In the genomic region with DNA sequence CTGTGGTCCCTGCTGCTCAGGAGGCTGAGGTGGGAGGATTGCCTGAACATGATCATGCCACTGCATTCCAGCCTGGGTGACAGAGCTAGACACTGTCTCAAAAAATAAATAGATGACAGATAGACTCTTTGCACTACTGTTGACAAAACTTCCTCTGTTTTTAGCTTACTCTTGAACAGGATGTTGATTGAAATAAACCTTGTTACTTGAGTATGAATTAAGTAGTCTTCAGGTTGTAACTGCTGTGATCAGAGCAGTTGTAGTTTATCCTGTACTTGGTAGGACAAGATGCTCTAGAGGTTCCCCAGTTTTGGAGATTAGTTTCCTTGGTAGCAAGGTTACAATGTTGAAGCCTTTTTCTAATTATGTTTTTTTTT, we compare ENCODE assay signal across 15 cellular contexts. TPM values are rescaled to one million over a fixed set of nuclear protein-coding genes. Genes with fewer than 3 reads are reported as not detected.
DNase-seq lines count a peak whose midpoint lies in the region; ATAC-seq and TF ChIP-seq lines count a peak whose summit lies in the region.
"Had no signal": no experiment of that assay in that cellular context is flagged by ENCODE, and none has a peak within 500 bp of the region (broad histone marks: within the 10 kb centered on the region; RNA-seq: fewer than 3 reads in every experiment).

No MANE protein-coding gene starts in this region.

- no peak overlapping the region for H3K27ac ChIP-seq in CD4-positive, alpha-beta memory T cell (ENCODE audit: low read depth, low read length)
- no peak overlapping the region for H3K27ac ChIP-seq in brain microvascular endothelial cell

- DNase-seq in CD4-positive, alpha-beta memory T cell = no peak
- DNase-seq in activated naive CD8-positive, alpha-beta T cell treated with anti-CD3 and anti-CD28 coated beads for 36 hours = no peak
- no peak for DNase-seq in natural killer cell
- DNase-seq in left lobe of liver (ENCODE audit: low spot score) = no peak
- DNase-seq in foreskin melanocyte = no peak
- DNase-seq in brain microvascular endothelial cell = no peak
- DNase-seq: activated CD4-positive, alpha-beta T cell treated with anti-CD3 and anti-CD28 coated beads for 4 hours; Caco-2; GOT3; hippocampal formation; NCI-H1092; NCI-H2227 treated with DMSO at 0.1 percent for 48 hours; sigmoid colon had no signal

- peaks cover 13 to 38% of the 10 kb centered on the region in 2 donors for H3K36me3 Mint-ChIP-seq in CD4-positive, alpha-beta memory T cell
- H3K36me3 Mint-ChIP-seq in IgD-negative memory B cell = peaks cover 8% of the 10 kb centered on the region
- peaks cover 34% of the 10 kb centered on the region for H3K36me3 Mint-ChIP-seq in activated naive CD8-positive, alpha-beta T cell treated with anti-CD3 and anti-CD28 coated beads for 36 hours
- peaks cover 7% of the 10 kb centered on the region for H3K36me3 Mint-ChIP-seq in natural killer cell

- no peaks in the 10 kb centered on the region for H3K27me3 ChIP-seq in CD4-positive, alpha-beta memory T cell (ENCODE audit: insufficient read depth, low read length)
- H3K27me3 ChIP-seq in brain microvascular endothelial cell (replicated peaks) = no peaks in the 10 kb centered on the region
- H3K27me3 ChIP-seq: esophagus muscularis mucosa, sigmoid colon had no signal

- in situ Hi-C loops in brain microvascular endothelial cell (cut with HindIII; ENCODE audit: low pct_ligation_motif_present, low sequenced_read_pairs) = loop anchor here (25.0 kb wide), 1 partner anchor 423 kb away; no protein-coding TSS in a partner anchor

- H3K36me3 ChIP-seq in CD4-positive, alpha-beta memory T cell (ENCODE audit: insufficient read depth, low read length) = peaks cover 12% of the 10 kb centered on the region
- H3K36me3 ChIP-seq in brain microvascular endothelial cell (replicated peaks) = peaks cover 19% of the 10 kb centered on the region

- H3K9me3 Mint-ChIP-seq in CD4-positive, alpha-beta memory T cell = peaks cover 0 to 2% (median 0%) of the 10 kb centered on the region in 8 donors
- H3K9me3 Mint-ChIP-seq in IgD-negative memory B cell (no peaks in the 10 kb centered on the region), natural killer cell (no peaks in the 10 kb centered on the region)
- no peaks in the 10 kb centered on the region for H3K9me3 Mint-ChIP-seq in activated naive CD8-positive, alpha-beta T cell treated with anti-CD3 and anti-CD28 coated beads for 36 hours

- CTCF ChIA-PET in CD4-positive, alpha-beta memory T cell (lab: Charles Lee; ENCODE audit: partially characterized antibody) = interaction anchor here (0.6 to 16.7 kb wide), 4 partner anchors 10 to 279 kb away, joined by 3 to 192 read pairs (median 4); a partner anchor contains a TSS

- peak overlapping the region in 5 of 7 donors; percentile 52 to 80 (median 68) for H3K27ac Mint-ChIP-seq in CD4-positive, alpha-beta memory T cell
- H3K27ac Mint-ChIP-seq in IgD-negative memory B cell (peak overlapping the region in 2 of 3 donors; percentile 46 to 69), natural killer cell (peak overlapping the region; percentile 45 to 63)
- peak overlapping the region; percentile 45 for H3K27ac Mint-ChIP-seq in activated naive CD8-positive, alpha-beta T cell treated with anti-CD3 and anti-CD28 coated beads for 36 hours

- peaks cover 11 to 26% (median 17%) of the 10 kb centered on the region in 4 donors for H3K4me1 Mint-ChIP-seq in CD4-positive, alpha-beta memory T cell
- H3K4me1 Mint-ChIP-seq in IgD-negative memory B cell (peaks cover 8 to 14% (median 12%) of the 10 kb centered on the region in 3 donors), natural killer cell (peaks cover 16 to 21% of the 10 kb centered on the region in 2 donors)
- H3K4me1 Mint-ChIP-seq in activated naive CD8-positive, alpha-beta T cell treated with anti-CD3 and anti-CD28 coated beads for 36 hours = peaks cover 15% of the 10 kb centered on the region

- H3K9me3 ChIP-seq in CD4-positive, alpha-beta memory T cell (ENCODE audit: control insufficient read depth in 1 of 2, low read length in 2 of 2) = no peaks in the 10 kb centered on the region
- H3K9me3 ChIP-seq: Caco-2, esophagus muscularis mucosa, sigmoid colon had no signal

- no peaks in the 10 kb centered on the region for H3K27me3 Mint-ChIP-seq in CD4-positive, alpha-beta memory T cell
- H3K27me3 Mint-ChIP-seq in IgD-negative memory B cell = no peaks in the 10 kb centered on the region
- no peaks in the 10 kb centered on the region for H3K27me3 Mint-ChIP-seq in activated naive CD8-positive, alpha-beta T cell treated with anti-CD3 and anti-CD28 coated beads for 36 hours
- no peaks in the 10 kb centered on the region for H3K27me3 Mint-ChIP-seq in natural killer cell (ENCODE audit: low read depth in 2 of 2)

- H3K4me1 ChIP-seq in CD4-positive, alpha-beta memory T cell (ENCODE audit: insufficient read depth, low read length) = peaks cover 20% of the 10 kb centered on the region

- peak overlapping the region in 6 of 8 donors; percentile 15 to 64 (median 44) for H3K4me3 Mint-ChIP-seq in CD4-positive, alpha-beta memory T cell
- H3K4me3 Mint-ChIP-seq in IgD-negative memory B cell (peak overlapping the region in 2 of 4 donors; percentile 55 to 74), natural killer cell (peak overlapping the region; percentile 64)
- peak overlapping the region; percentile 97 for H3K4me3 Mint-ChIP-seq in activated naive CD8-positive, alpha-beta T cell treated with anti-CD3 and anti-CD28 coated beads for 36 hours

- POLR2A ChIA-PET in CD4-positive, alpha-beta memory T cell (lab: Charles Lee; ENCODE audit: partially characterized antibody) = interaction anchor here (1.1 to 6.8 kb wide), 7 partner anchors 20 to 432 kb away, joined by 3 to 152 read pairs (median 7); a partner anchor contains a TSS

- ATAC-seq in natural killer cell (no peak), left lobe of liver (no peak)

- TF ChIP-seq CTCF in natural killer cell (IDR thresholded peaks at IDR 0.05) (no peak), brain microvascular endothelial cell (IDR thresholded peaks at IDR 0.05; ENCODE audit: low read depth, low read length, missing control alignments) (no peak)

- H3K4me3 ChIP-seq in CD4-positive, alpha-beta memory T cell (ENCODE audit: low read length in 2 of 2) = no peak overlapping the region
- H3K4me3 ChIP-seq in brain microvascular endothelial cell (ENCODE audit: low read depth, low read length) = no peak overlapping the region

- intact Hi-C loops in CD4-positive, alpha-beta memory T cell (cut with micrococcal nuclease) = no loop called here
- intact Hi-C loops in natural killer cell (cut with micrococcal nuclease) = no loop called here

RNA-seq across cellular contexts. Expression of a gene that starts 1.5 kb away (rescaled TPM):
- total RNA-seq in CD4-positive, alpha-beta memory T cell = 10 to 100 TPM; 28.9 to 35.7 TPM
- 100 to 1,000 TPM; 113 to 147 TPM for polyA plus RNA-seq in CD4-positive, alpha-beta memory T cell
- 97.4 TPM for polyA plus RNA-seq in IgD-negative memory B cell
- total RNA-seq in activated naive CD8-positive, alpha-beta T cell treated with anti-CD3 and anti-CD28 coated beads for 36 hours = 100 to 1,000 TPM; 145 to 147 TPM
- total RNA-seq in natural killer cell = 10 to 100 TPM; 28.2 to 36.0 (median 33.8) TPM
- total RNA-seq in left lobe of liver = 23.4 TPM

RNA-seq across cellular contexts. Expression of a gene that starts 21.8 kb away (rescaled TPM):
- total RNA-seq in CD4-positive, alpha-beta memory T cell = 10 to 100 TPM; 13.2 to 13.9 TPM
- polyA plus RNA-seq in CD4-positive, alpha-beta memory T cell = 10 to 100 TPM; 27.5 to 27.7 TPM
- 26.3 TPM for polyA plus RNA-seq in IgD-negative memory B cell
- 10 to 100 TPM; 75.0 to 75.3 TPM for total RNA-seq in activated naive CD8-positive, alpha-beta T cell treated with anti-CD3 and anti-CD28 coated beads for 36 hours
- 1 to 10 TPM; 7.2 to 9.9 (median 8.0) TPM for total RNA-seq in natural killer cell
- total RNA-seq in left lobe of liver = 10.8 TPM
